Comparison of ENCODE assay signal across 13 cellular contexts in genomic region chr14:81517798-81518398, GRCh38. TPM values are rescaled to one million over a fixed set of nuclear protein-coding genes. Genes with fewer than 3 reads are reported as not detected.
DNase-seq lines count a peak whose midpoint lies in the region; ATAC-seq and TF ChIP-seq lines count a peak whose summit lies in the region.
"Had no signal": no experiment of that assay in that cellular context is flagged by ENCODE, and none has a peak within 500 bp of the region (broad histone marks: within the 10 kb centered on the region; RNA-seq: fewer than 3 reads in every experiment).

No MANE protein-coding gene starts in this region.

- TF ChIP-seq POLR2A in body of pancreas (IDR thresholded peaks at IDR 0.05), result no peak
- no peak for TF ChIP-seq POLR2A in GM18505 (IDR thresholded peaks at IDR 0.05; ENCODE audit: borderline replicate concordance, extremely low read depth, insufficient read depth, insufficient read length)

- no peaks in the 10 kb centered on the region for H3K9me3 ChIP-seq in body of pancreas
- H3K9me3 ChIP-seq: HAP-1 had no signal

- H3K27ac ChIP-seq in 22Rv1 (peak overlapping the region; percentile 38; the same call in 1 of the 2 replicates), body of pancreas (peak overlapping the region; percentile 46 to 81 (median 70))

- peaks cover 95% of the 10 kb centered on the region for H3K4me1 ChIP-seq in body of pancreas

- DNase-seq in body of pancreas (peak; percentile 50 to 80 (median 62)), iris pigment epithelial cell (ENCODE audit: low read depth) (peak; percentile 82), osteocyte (ENCODE audit: extremely low spot score, unreplicated experiment) (no peak), NCI-H2081 (lab: John Stamatoyannopoulos, UW) (no peak)
- DNase-seq in activated CD4-positive, alpha-beta T cell treated with anti-CD3 and anti-CD28 coated beads, Interleukin-2, amount 50 U/mL, for 1 hour, result no peak
- DNase-seq in activated naive CD4-positive, alpha-beta T cell treated with anti-CD3 and anti-CD28 coated beads for 36 hours, result no peak
- DNase-seq: activated naive CD8-positive, alpha-beta T cell treated with anti-CD3 and anti-CD28 coated beads, Interleukin-2, amount 50 U/mL, for 24 hours; effector memory CD4-positive, alpha-beta T cell; occipital lobe had no signal

- H3K9me3 Mint-ChIP-seq in osteocyte (ENCODE audit: unreplicated experiment), result no peaks in the 10 kb centered on the region
- no peaks in the 10 kb centered on the region for H3K9me3 Mint-ChIP-seq in activated naive CD4-positive, alpha-beta T cell treated with anti-CD3 and anti-CD28 coated beads for 36 hours
- H3K9me3 Mint-ChIP-seq: activated naive CD8-positive, alpha-beta T cell treated with anti-CD3 and anti-CD28 coated beads, Interleukin-2, amount 50 U/mL, for 24 hours; T-helper 1 cell treated with Interleukin-12 subunit alpha and Interleukin-12 subunit beta and Interleukin-4 antibody, amounts not matched to agents 30 μg/mL and 1 μg/mL, for 36 hours had no signal

- intact Hi-C loops in body of pancreas (cut with DNase I), result no loop called here
- intact Hi-C loops in activated naive CD4-positive, alpha-beta T cell treated with anti-CD3 and anti-CD28 coated beads for 36 hours (cut with micrococcal nuclease), result loop anchor here (2.0 kb wide), 1 partner anchor 15 kb away; the partner anchor contains the start of gene SEL1L

- CTCF ChIA-PET in activated naive CD4-positive, alpha-beta T cell treated with anti-CD3 and anti-CD28 coated beads for 36 hours (lab: Charles Lee), result interaction anchor here (0.6 to 0.7 kb wide), 2 partner anchors 257 to 662 kb away, joined by 3 to 5 read pairs; no protein-coding TSS in a partner anchor

- peak overlapping the region; percentile 55 for H3K27ac Mint-ChIP-seq in osteocyte (ENCODE audit: unreplicated experiment)
- no peak overlapping the region for H3K27ac Mint-ChIP-seq in activated naive CD4-positive, alpha-beta T cell treated with anti-CD3 and anti-CD28 coated beads for 36 hours
- H3K27ac Mint-ChIP-seq: activated naive CD8-positive, alpha-beta T cell treated with anti-CD3 and anti-CD28 coated beads, Interleukin-2, amount 50 U/mL, for 24 hours; T-helper 1 cell treated with Interleukin-12 subunit alpha and Interleukin-12 subunit beta and Interleukin-4 antibody, amounts not matched to agents 30 μg/mL and 1 μg/mL, for 36 hours had no signal

- peaks cover 30% of the 10 kb centered on the region for H3K36me3 Mint-ChIP-seq in osteocyte (ENCODE audit: unreplicated experiment)
- H3K36me3 Mint-ChIP-seq in activated naive CD4-positive, alpha-beta T cell treated with anti-CD3 and anti-CD28 coated beads for 36 hours (ENCODE audit: low read depth), result peaks cover 49% of the 10 kb centered on the region

- H3K4me3 Mint-ChIP-seq in osteocyte (ENCODE audit: unreplicated experiment), result no peak overlapping the region
- no peak overlapping the region for H3K4me3 Mint-ChIP-seq in activated naive CD4-positive, alpha-beta T cell treated with anti-CD3 and anti-CD28 coated beads for 36 hours
- H3K4me3 Mint-ChIP-seq: activated naive CD8-positive, alpha-beta T cell treated with anti-CD3 and anti-CD28 coated beads, Interleukin-2, amount 50 U/mL, for 24 hours; T-helper 1 cell treated with Interleukin-12 subunit alpha and Interleukin-12 subunit beta and Interleukin-4 antibody, amounts not matched to agents 30 μg/mL and 1 μg/mL, for 36 hours had no signal

- no peaks in the 10 kb centered on the region for H3K27me3 ChIP-seq in body of pancreas

- peaks cover 24% of the 10 kb centered on the region for H3K4me1 Mint-ChIP-seq in osteocyte (ENCODE audit: unreplicated experiment)
- peaks cover 31% of the 10 kb centered on the region for H3K4me1 Mint-ChIP-seq in activated naive CD4-positive, alpha-beta T cell treated with anti-CD3 and anti-CD28 coated beads for 36 hours (ENCODE audit: low read depth)

- no peaks in the 10 kb centered on the region for H3K27me3 Mint-ChIP-seq in osteocyte (ENCODE audit: unreplicated experiment)
- no peaks in the 10 kb centered on the region for H3K27me3 Mint-ChIP-seq in activated naive CD4-positive, alpha-beta T cell treated with anti-CD3 and anti-CD28 coated beads for 36 hours (ENCODE audit: low read depth)
- H3K27me3 Mint-ChIP-seq: activated naive CD8-positive, alpha-beta T cell treated with anti-CD3 and anti-CD28 coated beads, Interleukin-2, amount 50 U/mL, for 24 hours had no signal

- H3K4me3 ChIP-seq in body of pancreas, result no peak overlapping the region
- H3K4me3 ChIP-seq: HAP-1 had no signal

- ATAC-seq in body of pancreas, result peak; percentile 62
- no peak for ATAC-seq in GM18505 (IDR thresholded peaks at IDR 0.05; ENCODE audit: unreplicated experiment)
- ATAC-seq: activated naive CD8-positive, alpha-beta T cell treated with anti-CD3 and anti-CD28 coated beads, Interleukin-2, amount 50 U/mL, for 24 hours had no signal

- no peak for TF ChIP-seq CTCF in 22Rv1 (IDR thresholded peaks at IDR 0.05)
- TF ChIP-seq CTCF in body of pancreas (IDR thresholded peaks at IDR 0.05), result no peak
- no peak for TF ChIP-seq CTCF in osteocyte (IDR thresholded peaks at IDR 0.05)

- 35 to 39% methylated on average over 7 of the region's 7 CpGs for WGBS in body of pancreas, 2 donors

- H3K36me3 ChIP-seq in body of pancreas (replicated peaks in 1 of 2; ENCODE audit: insufficient read depth in 1 of 2, low read depth in 2 of 2), result peaks cover 0 to 10% of the 10 kb centered on the region in 2 donors
- H3K36me3 ChIP-seq: HAP-1 had no signal

RNA-seq across cellular contexts. Expression of gene SEL1L, which starts 15.8 kb away (rescaled TPM):
- total RNA-seq in body of pancreas (100 to 1,000 TPM; 183 to 268 TPM), osteocyte (140 and 146 TPM in 2 replicates)
- 10 to 100 TPM; 40.5 to 41.2 TPM for total RNA-seq in activated naive CD4-positive, alpha-beta T cell treated with anti-CD3 and anti-CD28 coated beads for 36 hours

Comparison
In these comparisons a context has a peak if more than half of its experiments do, and no peak if none do; other contexts are left out.
1. DNase-seq: peak in body of pancreas (4 of 4) and iris pigment epithelial cell (single experiment); none in osteocyte (single experiment), activated CD4-positive, alpha-beta T cell treated with anti-CD3 and anti-CD28 coated beads, Interleukin-2, amount 50 U/mL, for 1 hour (single experiment), NCI-H2081 (0 of 2) and activated naive CD4-positive, alpha-beta T cell treated with anti-CD3 and anti-CD28 coated beads for 36 hours (single experiment).